In genomic region chr6:56652994-56653393, GRCh38 we compare ENCODE assay signal across 12 cellular contexts. TPM values are rescaled to one million over a fixed set of nuclear protein-coding genes. Genes with fewer than 3 reads are reported as not detected.
DNase-seq lines count a peak whose midpoint lies in the region; ATAC-seq, FAIRE-seq and TF ChIP-seq lines count a peak whose summit lies in the region.
"Had no signal": no experiment of that assay in that cellular context is flagged by ENCODE, and none has a peak within 500 bp of the region (broad histone marks: within the 10 kb centered on the region; RNA-seq: fewer than 3 reads in every experiment).

No MANE protein-coding gene starts in this region.

- no peak for TF ChIP-seq CTCF in progenitor cell of endocrine pancreas (IDR thresholded peaks at IDR 0.05; ENCODE audit: unreplicated experiment)

- H3K27me3 Mint-ChIP-seq in progenitor cell of endocrine pancreas, result no peaks in the 10 kb centered on the region

- H3K27ac Mint-ChIP-seq in progenitor cell of endocrine pancreas, result peak overlapping the region; percentile 37
- H3K27ac Mint-ChIP-seq: memory B cell had no signal

- FAIRE-seq in RCC 7860 (lab: Jason Lieb, UNC), result peak; percentile 29
- FAIRE-seq: colon had no signal

- H3K4me3 Mint-ChIP-seq in progenitor cell of endocrine pancreas (ENCODE audit: low read depth), result no peak overlapping the region
- H3K4me3 Mint-ChIP-seq: memory B cell had no signal

- peak; percentile 84 for DNase-seq in DMS79 treated with DMSO at 0.1 percent for 48 hours (lab: John Stamatoyannopoulos, UW)
- DNase-seq in RCC 7860 (ENCODE audit: low spot score), result peak; percentile 13
- peak; percentile 67 for DNase-seq in fibroblast of gingiva (ENCODE audit: low read depth)
- DNase-seq in progenitor cell of endocrine pancreas (ENCODE audit: low spot score, unreplicated experiment), result no peak
- DNase-seq in activated T-cell treated with anti-CD3 and anti-CD28 coated beads, Interleukin-2, amount 50 U/mL, for 48 hours, result no peak
- DNase-seq in SK-N-DZ (ENCODE audit: low spot score), result no peak
- DNase-seq in ureter (ENCODE audit: low spot score), result no peak
- DNase-seq: activated CD4-positive, alpha-beta T cell treated with anti-CD3 and anti-CD28 coated beads, Interleukin-2, amount 50 U/mL, for 4 hours; GDM1 had no signal

- ATAC-seq in HG02938 (IDR thresholded peaks at IDR 0.05; ENCODE audit: unreplicated experiment), result no peak

- no peaks in the 10 kb centered on the region for H3K9me3 Mint-ChIP-seq in progenitor cell of endocrine pancreas (ENCODE audit: low read depth)
- H3K9me3 Mint-ChIP-seq: memory B cell had no signal

- H3K4me1 Mint-ChIP-seq in progenitor cell of endocrine pancreas (ENCODE audit: low read depth), result peaks cover 14% of the 10 kb centered on the region
- H3K4me1 Mint-ChIP-seq: memory B cell had no signal

- H3K36me3 Mint-ChIP-seq in progenitor cell of endocrine pancreas (ENCODE audit: insufficient read depth), result peaks cover 9% of the 10 kb centered on the region
- H3K36me3 Mint-ChIP-seq: memory B cell had no signal

RNA-seq across cellular contexts. Expression of gene DST, which starts 10.3 kb away (rescaled TPM):
- total RNA-seq in progenitor cell of endocrine pancreas (151 and 167 TPM in 2 replicates), ureter (367 TPM)
- 79.0 and 102 TPM in 2 replicates for polyA plus RNA-seq in SK-N-DZ (2014; cell fraction: cytosol; rRNA removed)
- 233 and 307 TPM in 2 replicates for polyA plus RNA-seq in SK-N-DZ (2014; cell fraction: nucleus; rRNA removed)

Comparison
In these comparisons a context has a peak if more than half of its experiments do, and no peak if none do; other contexts are left out.
1. DNase-seq: peak in DMS79 treated with DMSO at 0.1 percent for 48 hours (single experiment), RCC 7860 (single experiment) and fibroblast of gingiva (single experiment); none in progenitor cell of endocrine pancreas (single experiment), activated T-cell treated with anti-CD3 and anti-CD28 coated beads, Interleukin-2, amount 50 U/mL, for 48 hours (0 of 2), SK-N-DZ (single experiment) and ureter (single experiment).